8 cellular contexts compared by ENCODE assay signal in genomic region chr12:46269429-46270241, GRCh38. TPM values are rescaled to one million over a fixed set of nuclear protein-coding genes. Genes with fewer than 3 reads are reported as not detected.
A peak's percentile ranks its signal among the peaks of the same experiment; 100 is the strongest.
DNase-seq lines count a peak whose midpoint lies in the region; ATAC-seq lines count a peak whose summit lies in the region.

No MANE protein-coding gene starts in this region.

- peak; percentile 5 for ATAC-seq in HG03039 (IDR thresholded peaks at IDR 0.05; ENCODE audit: unreplicated experiment)

- no peaks in the 10 kb centered on the region for H3K9me3 ChIP-seq in iPS-15b (ENCODE audit: control insufficient read depth, insufficient read depth, low read length)

- H3K4me1 Mint-ChIP-seq in activated naive CD8-positive, alpha-beta T cell treated with anti-CD3 and anti-CD28 coated beads for 36 hours = peaks cover 34% of the 10 kb centered on the region

- no peaks in the 10 kb centered on the region for H3K9me3 Mint-ChIP-seq in activated naive CD8-positive, alpha-beta T cell treated with anti-CD3 and anti-CD28 coated beads for 36 hours

- H3K27me3 Mint-ChIP-seq in activated naive CD8-positive, alpha-beta T cell treated with anti-CD3 and anti-CD28 coated beads for 36 hours = peaks cover 10% of the 10 kb centered on the region

- DNase-seq in NCI-H1436 (lab: John Stamatoyannopoulos, UW) (peak; percentile 35), NCI-H1436 treated with DMSO at 0.1 percent for 48 hours (lab: John Stamatoyannopoulos, UW) (no peak), SHP77 (lab: John Stamatoyannopoulos, UW) (peak; percentile 47 to 70), NOMO-1 (lab: John Stamatoyannopoulos, UW; ENCODE audit: unreplicated experiment in 2 of 2) (no peak)
- DNase-seq in activated naive CD8-positive, alpha-beta T cell treated with anti-CD3 and anti-CD28 coated beads for 36 hours = peak; percentile 78
- DNase-seq in stimulated activated CD4-positive, alpha-beta T cell treated with anti-CD3 and anti-CD28 coated beads, Interleukin-15, amount 100 ng/mL, for 24 hours = peak; percentile 85

- peak overlapping the region; percentile 93 for H3K4me3 ChIP-seq in iPS-15b (ENCODE audit: low read depth, low read length)

- peak overlapping the region; percentile 98 for H3K9ac ChIP-seq in iPS-15b (ENCODE audit: low read depth, low read length)

- H3K27ac Mint-ChIP-seq in activated naive CD8-positive, alpha-beta T cell treated with anti-CD3 and anti-CD28 coated beads for 36 hours = no peak overlapping the region

- no peaks in the 10 kb centered on the region for H3K27me3 ChIP-seq in iPS-15b (ENCODE audit: control insufficient read depth, insufficient read depth, low read length)

- peaks cover 21% of the 10 kb centered on the region for H3K36me3 Mint-ChIP-seq in activated naive CD8-positive, alpha-beta T cell treated with anti-CD3 and anti-CD28 coated beads for 36 hours

- H3K4me1 ChIP-seq in iPS-15b (ENCODE audit: control insufficient read depth, insufficient read depth, low read length) = peaks cover 14% of the 10 kb centered on the region

- H3K4me3 Mint-ChIP-seq in activated naive CD8-positive, alpha-beta T cell treated with anti-CD3 and anti-CD28 coated beads for 36 hours = no peak overlapping the region

- no peaks in the 10 kb centered on the region for H3K36me3 ChIP-seq in iPS-15b (ENCODE audit: control insufficient read depth, insufficient read depth, low read length)

RNA-seq across cellular contexts. Expression of gene SLC38A1, which starts 0.8 kb away (rescaled TPM):
- total RNA-seq in activated naive CD8-positive, alpha-beta T cell treated with anti-CD3 and anti-CD28 coated beads for 36 hours = 100 to 1,000 TPM; 255 to 260 TPM

Comparison
In these comparisons a context has a peak if more than half of its experiments do, and no peak if none do; other contexts are left out.
1. DNase-seq: peak in NCI-H1436 (single experiment), SHP77 (2 of 2), activated naive CD8-positive, alpha-beta T cell treated with anti-CD3 and anti-CD28 coated beads for 36 hours (single experiment) and stimulated activated CD4-positive, alpha-beta T cell treated with anti-CD3 and anti-CD28 coated beads, Interleukin-15, amount 100 ng/mL, for 24 hours (single experiment); none in NCI-H1436 treated with DMSO at 0.1 percent for 48 hours (single experiment) and NOMO-1 (0 of 2).